8 cellular contexts compared by ENCODE assay signal in the genomic region with DNA sequence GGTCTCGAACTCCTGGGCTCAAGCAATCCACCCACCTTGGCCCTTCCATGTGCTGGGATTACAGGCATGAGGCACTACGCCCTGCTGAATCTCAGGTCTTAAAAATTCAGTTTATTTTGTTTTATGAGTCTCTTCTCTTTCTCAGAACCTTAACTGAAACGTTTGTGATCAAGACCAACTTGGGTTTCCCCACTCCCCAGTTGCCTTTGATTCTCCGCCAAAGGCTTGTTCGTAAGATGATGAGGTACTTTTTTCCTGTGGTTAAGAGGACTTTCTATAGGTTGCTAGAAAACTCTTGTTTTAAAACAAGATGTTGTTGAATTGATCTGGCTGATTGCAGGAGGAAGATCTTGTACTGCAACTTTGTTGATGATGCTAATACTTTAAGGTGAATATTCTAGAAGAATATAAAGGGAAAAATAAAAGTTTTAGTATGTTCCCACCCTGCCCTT. TPM values are rescaled to one million over a fixed set of nuclear protein-coding genes. Genes with fewer than 3 reads are reported as not detected.
A peak's percentile ranks its signal among the peaks of the same experiment; 100 is the strongest.
DNase-seq lines count a peak whose midpoint lies in the region; ATAC-seq, FAIRE-seq and TF ChIP-seq lines count a peak whose summit lies in the region.

No MANE protein-coding gene starts in this region.

- TF ChIP-seq CTCF in CD14-positive monocyte (IDR thresholded peaks at IDR 0.05), result no peak

- DNase-seq in GM12891 (ENCODE audit: insufficient read length, low spot score), result no peak
- DNase-seq in activated CD4-positive, alpha-beta T cell treated with anti-CD3 and anti-CD28 coated beads for 48 hours, result peak; percentile 76
- DNase-seq in fibroblast of peridontal ligament (ENCODE audit: extremely low read depth), result peak; percentile 80
- peak; percentile 43 to 93 (median 83) for DNase-seq in stimulated activated naive CD4-positive, alpha-beta T cell (lab: John Stamatoyannopoulos, UW)
- DNase-seq in NCI-H446 treated with DMSO at 0.1 percent for 48 hours (lab: John Stamatoyannopoulos, UW), result no peak
- DNase-seq in CD14-positive monocyte (ENCODE audit: low spot score), result no peak
- DNase-seq in NCI-H446 (lab: John Stamatoyannopoulos, UW), result no peak

- H3K36me3 Mint-ChIP-seq in CD14-positive monocyte, result peaks cover 18 to 23% of the 10 kb centered on the region in 2 donors

- peak; percentile 79 for ATAC-seq in HG02885 (IDR thresholded peaks at IDR 0.05; ENCODE audit: poor library complexity, unreplicated experiment)

- H3K27me3 Mint-ChIP-seq in CD14-positive monocyte (ENCODE audit: low read depth in 3 of 3), result no peaks in the 10 kb centered on the region

- intact Hi-C loops in CD14-positive monocyte (cut with micrococcal nuclease), result no loop called here

- no peak overlapping the region for H3K4me3 Mint-ChIP-seq in CD14-positive monocyte

- H3K27ac Mint-ChIP-seq in CD14-positive monocyte, result peak overlapping the region in 2 of 7 donors; percentile 57 to 58

- peak; percentile 16 for FAIRE-seq in GM12891 (lab: Jason Lieb, UNC)

- H3K9me3 Mint-ChIP-seq in CD14-positive monocyte, result peaks cover 5 to 12% (median 10%) of the 10 kb centered on the region in 7 donors

- peaks cover 19% of the 10 kb centered on the region for H3K4me1 Mint-ChIP-seq in CD14-positive monocyte

- TF ChIP-seq POLR2A in GM12891 (IDR thresholded peaks at IDR 0.05; ENCODE audit: low read depth, low read length), result no peak

TF ChIP-seq in GM12891, 5 proteins besides CTCF, POLR2A, EP300 and RAD21:
- TF ChIP-seq POU2F2 (IDR thresholded peaks at IDR 0.05; ENCODE audit: low read depth, low read length) (no peak), TAF1 (IDR thresholded peaks at IDR 0.05; ENCODE audit: low read depth, low read length) (no peak), POLR2AphosphoS5 (IDR thresholded peaks at IDR 0.05; ENCODE audit: low read depth, low read length) (no peak), PAX5 (IDR thresholded peaks at IDR 0.05; ENCODE audit: insufficient read depth, low read length, severe bottlenecking) (no peak), SPI1 (IDR thresholded peaks at IDR 0.05; ENCODE audit: low read depth, low read length) (no peak)
TF ChIP-seq in GM12891: peak in this region for 0.

RNA-seq across cellular contexts. Expression of a gene that starts 11.7 kb away (rescaled TPM):
- polyA plus RNA-seq in GM12891 (2012; ENCODE audit: low read depth, missing spikeins), result 18.8 TPM
- 1 to 10 TPM; 1.4 to 3.0 TPM for polyA plus RNA-seq in CD14-positive monocyte

Comparison
In these comparisons a context has a peak if more than half of its experiments do, and no peak if none do; other contexts are left out.
1. DNase-seq: peak in activated CD4-positive, alpha-beta T cell treated with anti-CD3 and anti-CD28 coated beads for 48 hours (single experiment), fibroblast of peridontal ligament (single experiment) and stimulated activated naive CD4-positive, alpha-beta T cell (6 of 6); none in GM12891 (single experiment), NCI-H446 treated with DMSO at 0.1 percent for 48 hours (single experiment), CD14-positive monocyte (single experiment) and NCI-H446 (0 of 2).